Comparison of ENCODE assay signal across 25 cellular contexts in genomic region chr9:89165880-89166279, GRCh38. TPM values are rescaled to one million over a fixed set of nuclear protein-coding genes. Genes with fewer than 3 reads are reported as not detected.
"Had no signal": no experiment of that assay in that cellular context is flagged by ENCODE, and none has a peak within 500 bp of the region (broad histone marks: within the 10 kb centered on the region; RNA-seq: fewer than 3 reads in every experiment).

No MANE protein-coding gene starts in this region.

- H3K4me2 ChIP-seq: smooth muscle cell had no signal

- H3K4me3 ChIP-seq: left ventricle myocardium inferior, pancreas, right atrium auricular region, right lobe of liver, smooth muscle cell, thyroid gland, transverse colon, upper lobe of left lung had no signal

- H3K9me3 ChIP-seq: left ventricle myocardium inferior, pancreas, right atrium auricular region, right lobe of liver, thyroid gland, transverse colon, upper lobe of left lung had no signal

- H3K4me1 Mint-ChIP-seq: immature natural killer cell; memory B cell; naive thymus-derived CD8-positive, alpha-beta T cell; nephron; stimulated activated memory B cell treated with anti-CD40 and anti-IgM and Interleukin-4, amounts not matched to agents 10 μg/mL and 1 μg/mL and 100 μg/mL, for 72 hours; stimulated activated naive CD8-positive, alpha-beta T cell treated with anti-CD3 and anti-CD28 coated beads, Interleukin-15, amount 100 ng/mL, for 72 hours had no signal

- H3K36me3 ChIP-seq: left ventricle myocardium inferior, pancreas, right atrium auricular region, right lobe of liver, thyroid gland, transverse colon, upper lobe of left lung had no signal

- H3K9me3 Mint-ChIP-seq: memory B cell, neural crest cell had no signal

- H3K4me3 Mint-ChIP-seq: immature natural killer cell; memory B cell; naive thymus-derived CD8-positive, alpha-beta T cell; nephron; neural crest cell; stimulated activated memory B cell treated with anti-CD40 and anti-IgM and Interleukin-4, amounts not matched to agents 10 μg/mL and 1 μg/mL and 100 μg/mL, for 72 hours; stimulated activated naive CD8-positive, alpha-beta T cell treated with anti-CD3 and anti-CD28 coated beads, Interleukin-15, amount 100 ng/mL, for 72 hours had no signal

- H3K27me3 ChIP-seq: pancreas, right atrium auricular region, right lobe of liver, thyroid gland, upper lobe of left lung had no signal

- H3K4me1 ChIP-seq: left ventricle myocardium inferior, pancreas, right atrium auricular region, right lobe of liver, transverse colon had no signal

- ATAC-seq: naive thymus-derived CD8-positive, alpha-beta T cell; pancreas; stimulated activated memory B cell treated with anti-CD40 and anti-IgM and Interleukin-4, amounts not matched to agents 10 μg/mL and 1 μg/mL and 100 μg/mL, for 72 hours; stimulated activated naive CD8-positive, alpha-beta T cell treated with anti-CD3 and anti-CD28 coated beads, Interleukin-15, amount 100 ng/mL, for 72 hours had no signal

- H3K36me3 Mint-ChIP-seq: immature natural killer cell; memory B cell; naive thymus-derived CD8-positive, alpha-beta T cell; stimulated activated memory B cell treated with anti-CD40 and anti-IgM and Interleukin-4, amounts not matched to agents 10 μg/mL and 1 μg/mL and 100 μg/mL, for 72 hours had no signal

- H3K27ac Mint-ChIP-seq: immature natural killer cell; memory B cell; naive thymus-derived CD8-positive, alpha-beta T cell; nephron; progenitor cell of endocrine pancreas; stimulated activated memory B cell treated with anti-CD40 and anti-IgM and Interleukin-4, amounts not matched to agents 10 μg/mL and 1 μg/mL and 100 μg/mL, for 72 hours; stimulated activated naive CD8-positive, alpha-beta T cell treated with anti-CD3 and anti-CD28 coated beads, Interleukin-15, amount 100 ng/mL, for 72 hours had no signal

- DNase-seq: hypothalamus; immature natural killer cell; kidney; left ventricle myocardium inferior; naive thymus-derived CD8-positive, alpha-beta T cell; nucleus accumbens; pancreas; right lobe of liver; stimulated activated CD4-positive, alpha-beta T cell treated with anti-CD3 and anti-CD28 coated beads, Interleukin-1b, Interleukin-23, amount 100 ng/mL, for 48 hours; stimulated activated CD4-positive, alpha-beta T cell treated with anti-CD3 and anti-CD28 coated beads, Interleukin-2, amount 100 ng/mL, for 48 hours; stimulated activated CD4-positive, alpha-beta T cell treated with anti-CD3 and anti-CD28 coated beads, Interleukin-4, amount 100 ng/mL, for 4 hours; stimulated activated CD8-positive, alpha-beta memory T cell treated with anti-CD3 and anti-CD28 coated beads, Interleukin-4, amount 100 ng/mL, for 48 hours; stimulated activated naive CD4-positive, alpha-beta T cell treated with Interleukin-2 at 50 U/mL for 16 hours; stimulated activated naive CD8-positive, alpha-beta T cell treated with anti-CD3 and anti-CD28 coated beads, Interleukin-15, amount 100 ng/mL, for 72 hours; substantia nigra; thyroid gland; transverse colon; upper lobe of left lung had no signal

- H3K27ac ChIP-seq: left ventricle myocardium inferior, pancreas, right atrium auricular region, right lobe of liver, thyroid gland, transverse colon, upper lobe of left lung had no signal

RNA-seq across cellular contexts. Expression of gene SHC3, which starts 12.7 kb away (rescaled TPM):
- polyA plus RNA-seq: immature natural killer cell; naive thymus-derived CD8-positive, alpha-beta T cell had no signal
